In genomic region chr6:153503810-153504209, GRCh38 we compare ENCODE assay signal across 13 cellular contexts.
A peak's percentile ranks its signal among the peaks of the same experiment; 100 is the strongest.
DNase-seq lines count a peak whose midpoint lies in the region; ATAC-seq and TF ChIP-seq lines count a peak whose summit lies in the region.
"Had no signal": no experiment of that assay in that cellular context is flagged by ENCODE, and none has a peak within 500 bp of the region (broad histone marks: within the 10 kb centered on the region; RNA-seq: fewer than 3 reads in every experiment).

No MANE protein-coding gene starts in this region.

- H3K27me3 ChIP-seq in upper lobe of right lung: no peaks in the 10 kb centered on the region
- no peaks in the 10 kb centered on the region for H3K27me3 ChIP-seq in CD8-positive, alpha-beta memory T cell (ENCODE audit: insufficient read depth, low read length, poor library complexity, severe bottlenecking)
- H3K27me3 ChIP-seq: dorsolateral prefrontal cortex, tibial artery had no signal

- H3K27ac Mint-ChIP-seq in CD8-positive, alpha-beta memory T cell: no peak overlapping the region
- H3K27ac Mint-ChIP-seq: activated naive CD4-positive, alpha-beta T cell treated with anti-CD3 and anti-CD28 coated beads, Interleukin-2, amount 50 U/mL, for 24 hours had no signal

- ATAC-seq in GM18498 (IDR thresholded peaks at IDR 0.05; ENCODE audit: unreplicated experiment) (peak; percentile 47), upper lobe of right lung (no peak)

- DNase-seq in COR-L47 (lab: John Stamatoyannopoulos, UW): peak; percentile 31
- DNase-seq in M059J (ENCODE audit: low read depth): peak; percentile 9
- DNase-seq in dermis blood vessel endothelial cell: peak; percentile 1
- no peak for DNase-seq in upper lobe of right lung
- DNase-seq in NCI-H446 treated with DMSO at 0.1 percent for 48 hours (lab: John Stamatoyannopoulos, UW): no peak
- DNase-seq in CD8-positive, alpha-beta memory T cell: no peak
- no peak for DNase-seq in epidermal melanocyte (ENCODE audit: insufficient read length, low spot score)
- DNase-seq: DND-41, dorsolateral prefrontal cortex, glutamatergic neuron, tibial artery had no signal

- peaks cover 0 to 5% (median 0%) of the 10 kb centered on the region in 5 donors for H3K9me3 Mint-ChIP-seq in CD8-positive, alpha-beta memory T cell
- H3K9me3 Mint-ChIP-seq: activated naive CD4-positive, alpha-beta T cell treated with anti-CD3 and anti-CD28 coated beads, Interleukin-2, amount 50 U/mL, for 24 hours had no signal

- no peak for TF ChIP-seq CTCF in upper lobe of right lung (IDR thresholded peaks at IDR 0.05)

- H3K4me3 ChIP-seq in upper lobe of right lung: no peak overlapping the region
- H3K4me3 ChIP-seq in CD8-positive, alpha-beta memory T cell (ENCODE audit: low read length): no peak overlapping the region
- H3K4me3 ChIP-seq: dorsolateral prefrontal cortex, tibial artery had no signal

- CTCF ChIA-PET in CD8-positive, alpha-beta memory T cell (lab: Charles Lee): no interaction called here

- H3K4me1 ChIP-seq in upper lobe of right lung: no peaks in the 10 kb centered on the region
- H3K4me1 ChIP-seq in CD8-positive, alpha-beta memory T cell (ENCODE audit: insufficient read depth, low read length): no peaks in the 10 kb centered on the region
- H3K4me1 ChIP-seq: tibial artery had no signal

- H3K4me3 Mint-ChIP-seq in CD8-positive, alpha-beta memory T cell: no peak overlapping the region
- H3K4me3 Mint-ChIP-seq: activated naive CD4-positive, alpha-beta T cell treated with anti-CD3 and anti-CD28 coated beads, Interleukin-2, amount 50 U/mL, for 24 hours had no signal

- POLR2A ChIA-PET in CD8-positive, alpha-beta memory T cell (lab: Charles Lee): no interaction called here

- no peaks in the 10 kb centered on the region for H3K27me3 Mint-ChIP-seq in CD8-positive, alpha-beta memory T cell
- H3K27me3 Mint-ChIP-seq: activated naive CD4-positive, alpha-beta T cell treated with anti-CD3 and anti-CD28 coated beads, Interleukin-2, amount 50 U/mL, for 24 hours had no signal

- no peaks in the 10 kb centered on the region for H3K4me1 Mint-ChIP-seq in CD8-positive, alpha-beta memory T cell
- H3K4me1 Mint-ChIP-seq: activated naive CD4-positive, alpha-beta T cell treated with anti-CD3 and anti-CD28 coated beads, Interleukin-2, amount 50 U/mL, for 24 hours had no signal

- H3K36me3 ChIP-seq in upper lobe of right lung: no peaks in the 10 kb centered on the region
- no peaks in the 10 kb centered on the region for H3K36me3 ChIP-seq in CD8-positive, alpha-beta memory T cell (ENCODE audit: insufficient read depth, low read length)
- H3K36me3 ChIP-seq: tibial artery had no signal

- no peaks in the 10 kb centered on the region for H3K36me3 Mint-ChIP-seq in CD8-positive, alpha-beta memory T cell
- H3K36me3 Mint-ChIP-seq: activated naive CD4-positive, alpha-beta T cell treated with anti-CD3 and anti-CD28 coated beads, Interleukin-2, amount 50 U/mL, for 24 hours had no signal

- no peak overlapping the region for H3K27ac ChIP-seq in upper lobe of right lung
- no peak overlapping the region for H3K27ac ChIP-seq in CD8-positive, alpha-beta memory T cell (ENCODE audit: low read depth, low read length)
- H3K27ac ChIP-seq: dorsolateral prefrontal cortex, tibial artery had no signal

- intact Hi-C loops in upper lobe of right lung (cut with DNase I): no loop called here

- H3K9me3 ChIP-seq in upper lobe of right lung: no peaks in the 10 kb centered on the region
- H3K9me3 ChIP-seq in CD8-positive, alpha-beta memory T cell (ENCODE audit: low read length): no peaks in the 10 kb centered on the region
- H3K9me3 ChIP-seq: tibial artery had no signal

Comparison
In these comparisons a context has a peak if more than half of its experiments do, and no peak if none do; other contexts are left out.
1. DNase-seq: peak in COR-L47 (single experiment), M059J (single experiment) and dermis blood vessel endothelial cell (single experiment); none in upper lobe of right lung (single experiment), NCI-H446 treated with DMSO at 0.1 percent for 48 hours (single experiment), CD8-positive, alpha-beta memory T cell (0 of 5) and epidermal melanocyte (single experiment).